ENCODE assay signal across 8 cellular contexts in genomic region chr22:40238425-40239344, GRCh38.
A peak's percentile ranks its signal among the peaks of the same experiment; 100 is the strongest.
DNase-seq lines count a peak whose midpoint lies in the region; ATAC-seq, FAIRE-seq and TF ChIP-seq lines count a peak whose summit lies in the region.

No MANE protein-coding gene starts in this region.

- FAIRE-seq in RCC 7860 (lab: Jason Lieb, UNC) = no peak

- H3K36me3 ChIP-seq in CD4-positive, alpha-beta memory T cell (ENCODE audit: insufficient read depth, low read length) = no peaks in the 10 kb centered on the region
- H3K36me3 ChIP-seq in endodermal cell (ENCODE audit: control insufficient read depth, insufficient read depth, low read length) (peaks cover 10% of the 10 kb centered on the region), neural progenitor cell (no peaks in the 10 kb centered on the region)

- H3F3A ChIP-seq in neural progenitor cell (ENCODE audit: low read depth) = peaks cover 14% of the 10 kb centered on the region

- H3K27me3 Mint-ChIP-seq in CD4-positive, alpha-beta memory T cell = no peaks in the 10 kb centered on the region
- H3K27me3 Mint-ChIP-seq in endodermal cell (ENCODE audit: insufficient read depth) = no peaks in the 10 kb centered on the region
- peaks cover 8% of the 10 kb centered on the region for H3K27me3 Mint-ChIP-seq in neural progenitor cell (ENCODE audit: insufficient read depth, low read depth)

- intact Hi-C loops in CD4-positive, alpha-beta memory T cell (cut with micrococcal nuclease) = no loop called here

- H3K27me3 ChIP-seq in CD4-positive, alpha-beta memory T cell (ENCODE audit: insufficient read depth, low read length) = no peaks in the 10 kb centered on the region
- H3K27me3 ChIP-seq in endodermal cell (ENCODE audit: control insufficient read depth, insufficient read depth, low read length, poor library complexity, severe bottlenecking) (no peaks in the 10 kb centered on the region), neural progenitor cell (no peaks in the 10 kb centered on the region)

- no peak overlapping the region for H3K9ac ChIP-seq in endodermal cell (ENCODE audit: extremely low read depth, low read length, poor library complexity, severe bottlenecking)
- H3K9ac ChIP-seq in neural progenitor cell = no peak overlapping the region

- peak in 2 of 5 donors; percentile 8 to 42 for DNase-seq in CD4-positive, alpha-beta memory T cell
- DNase-seq in RCC 7860 (ENCODE audit: low spot score) (peak; percentile 70), endodermal cell (no peak), neural progenitor cell (ENCODE audit: low spot score) (no peak), iPS-NIHi11 (ENCODE audit: low spot score) (no peak), NCI-H69 (lab: John Stamatoyannopoulos, UW) (no peak)

- H3K4me3 Mint-ChIP-seq in CD4-positive, alpha-beta memory T cell = peak overlapping the region; percentile 17 to 80 (median 65)
- H3K4me3 Mint-ChIP-seq in endodermal cell (no peak overlapping the region), neural progenitor cell (peak overlapping the region; percentile 11)

- H3K4me3 ChIP-seq in CD4-positive, alpha-beta memory T cell (ENCODE audit: low read length in 2 of 2) = no peak overlapping the region
- H3K4me3 ChIP-seq in endodermal cell (ENCODE audit: low read length) = no peak overlapping the region
- no peak overlapping the region for H3K4me3 ChIP-seq in neural progenitor cell

- peaks cover 0 to 2% (median 0%) of the 10 kb centered on the region in 8 donors for H3K9me3 Mint-ChIP-seq in CD4-positive, alpha-beta memory T cell
- H3K9me3 Mint-ChIP-seq in endodermal cell (no peaks in the 10 kb centered on the region), neural progenitor cell (no peaks in the 10 kb centered on the region)

- no peak for TF ChIP-seq CTCF in endodermal cell (conservative IDR thresholded peaks at IDR 0.05)
- TF ChIP-seq CTCF in neural progenitor cell (IDR thresholded peaks at IDR 0.05) = no peak

- H3K27ac ChIP-seq in CD4-positive, alpha-beta memory T cell (ENCODE audit: low read depth, low read length) = no peak overlapping the region
- no peak overlapping the region for H3K27ac ChIP-seq in endodermal cell (ENCODE audit: low read depth, low read length)
- no peak overlapping the region for H3K27ac ChIP-seq in neural progenitor cell

- H3K36me3 Mint-ChIP-seq in CD4-positive, alpha-beta memory T cell = peaks cover 18 to 21% of the 10 kb centered on the region in 2 donors
- peaks cover 9% of the 10 kb centered on the region for H3K36me3 Mint-ChIP-seq in endodermal cell (ENCODE audit: low read depth)
- H3K36me3 Mint-ChIP-seq in neural progenitor cell = peaks cover 8% of the 10 kb centered on the region

- peaks cover 85% of the 10 kb centered on the region for H3K4me1 ChIP-seq in CD4-positive, alpha-beta memory T cell (ENCODE audit: insufficient read depth, low read length)
- H3K4me1 ChIP-seq in endodermal cell (ENCODE audit: control insufficient read depth, insufficient read depth, low read length) (no peaks in the 10 kb centered on the region), neural progenitor cell (peaks cover 44% of the 10 kb centered on the region)

- peak overlapping the region; percentile 87 to 93 (median 90) for H3K27ac Mint-ChIP-seq in CD4-positive, alpha-beta memory T cell
- peak overlapping the region; percentile 35 for H3K27ac Mint-ChIP-seq in endodermal cell
- no peak overlapping the region for H3K27ac Mint-ChIP-seq in neural progenitor cell

- POLR2A ChIA-PET in CD4-positive, alpha-beta memory T cell (lab: Charles Lee; ENCODE audit: partially characterized antibody) = interaction anchor here (1.1 to 1.5 kb wide), 3 partner anchors 10 to 61 kb away, joined by 3 to 4 read pairs (median 3); partner anchors contain the start of gene TNRC6B

- no peak overlapping the region for H2AFZ ChIP-seq in neural progenitor cell (replicated peaks)

- no peak for ATAC-seq in GM19455 (IDR thresholded peaks at IDR 0.05; ENCODE audit: unreplicated experiment)
- ATAC-seq in GM19452 (IDR thresholded peaks at IDR 0.05; ENCODE audit: unreplicated experiment) = no peak

- H3K4me2 ChIP-seq in neural progenitor cell = peak overlapping the region; percentile 1

- H3K9me3 ChIP-seq in CD4-positive, alpha-beta memory T cell (ENCODE audit: control insufficient read depth in 1 of 2, low read length in 2 of 2) = no peaks in the 10 kb centered on the region
- H3K9me3 ChIP-seq in endodermal cell (ENCODE audit: control insufficient read depth, low read length) (no peaks in the 10 kb centered on the region), neural progenitor cell (ENCODE audit: low read depth) (no peaks in the 10 kb centered on the region)

- 93 to 95% methylated on average over 16 of the region's 16 CpGs for WGBS in endodermal cell (ENCODE audit: insufficient coverage in 1 of 2, insufficient read length in 1 of 2), 2 experiments

- H3K4me1 Mint-ChIP-seq in CD4-positive, alpha-beta memory T cell = peaks cover 59 to 89% (median 78%) of the 10 kb centered on the region in 4 donors
- H3K4me1 Mint-ChIP-seq in endodermal cell (peaks cover 25% of the 10 kb centered on the region), neural progenitor cell (peaks cover 43% of the 10 kb centered on the region)

- peaks cover 100% of the 10 kb centered on the region for H3K79me2 ChIP-seq in neural progenitor cell (ENCODE audit: low read depth)

- CTCF ChIA-PET in CD4-positive, alpha-beta memory T cell (lab: Charles Lee; ENCODE audit: partially characterized antibody) = no interaction called here

- H4K20me1 ChIP-seq in neural progenitor cell (ENCODE audit: low read depth) = peaks cover 94% of the 10 kb centered on the region
